In genomic region chr12:113634982-113635381, GRCh38 we compare ENCODE assay signal across 19 cellular contexts.
DNase-seq lines count a peak whose midpoint lies in the region; ATAC-seq, FAIRE-seq and TF ChIP-seq lines count a peak whose summit lies in the region.
"Had no signal": no experiment of that assay in that cellular context is flagged by ENCODE, and none has a peak within 500 bp of the region (broad histone marks: within the 10 kb centered on the region; RNA-seq: fewer than 3 reads in every experiment).

No MANE protein-coding gene starts in this region.

- no peak overlapping the region for H2AFZ ChIP-seq in neural progenitor cell (replicated peaks)
- H2AFZ ChIP-seq: GM23338 had no signal

- no peak overlapping the region for H3K27ac Mint-ChIP-seq in neural progenitor cell
- H3K27ac Mint-ChIP-seq: B cell; CD8-positive, alpha-beta T cell; GM23338; IgD-negative memory B cell had no signal

- H3K4me1 Mint-ChIP-seq in neural progenitor cell: peaks cover 34% of the 10 kb centered on the region
- H3K4me1 Mint-ChIP-seq: B cell, IgD-negative memory B cell had no signal

- no peaks in the 10 kb centered on the region for H3K36me3 Mint-ChIP-seq in neural progenitor cell
- H3K36me3 Mint-ChIP-seq: CD8-positive, alpha-beta T cell had no signal

- H3K36me3 ChIP-seq in bronchial epithelial cell (ENCODE audit: control insufficient read depth, insufficient read depth, low read length) (no peaks in the 10 kb centered on the region), neural progenitor cell (no peaks in the 10 kb centered on the region), H7 (replicated peaks; ENCODE audit: control insufficient read depth, insufficient read depth, low read length) (no peaks in the 10 kb centered on the region)
- H3K36me3 ChIP-seq: BLaER1 treated with 17β-estradiol and CSF1 and Interleukin-3, amounts not matched to agents 10 nM and 100 nM had no signal

- peak overlapping the region; percentile 68 for H3K4me2 ChIP-seq in neural progenitor cell
- H3K4me2 ChIP-seq: BLaER1 treated with 17β-estradiol and CSF1 and Interleukin-3, amounts not matched to agents 10 nM and 100 nM; GM23338 had no signal

- DNase-seq in NCI-H82 (lab: John Stamatoyannopoulos, UW) (peak; percentile 79), NCI-H82 treated with DMSO at 0.1 percent for 48 hours (lab: John Stamatoyannopoulos, UW; ENCODE audit: unreplicated experiment) (no peak), bronchial epithelial cell (ENCODE audit: low read depth) (no peak), neural progenitor cell (ENCODE audit: low spot score) (peak; percentile 42), H7 (no peak)
- DNase-seq: Calu3; CD8-positive, alpha-beta T cell; DMS 273 treated with DMSO at 0.1 percent for 48 hours; DMS79; GDM1; H9 had no signal

- H3K4me1 ChIP-seq in neural progenitor cell: peaks cover 37% of the 10 kb centered on the region
- H3K4me1 ChIP-seq: BLaER1 treated with 17β-estradiol and CSF1 and Interleukin-3, amounts not matched to agents 10 nM and 100 nM had no signal

- FAIRE-seq in bronchial epithelial cell (lab: Jason Lieb, UNC): peak; percentile 32
- FAIRE-seq: GM12892, GM18507, HepG2 had no signal

- no peak for ATAC-seq in HG03095 (IDR thresholded peaks at IDR 0.05; ENCODE audit: unreplicated experiment)
- ATAC-seq: CD8-positive, alpha-beta T cell; GM23338; HepG2 had no signal

- no peaks in the 10 kb centered on the region for H3K79me2 ChIP-seq in neural progenitor cell (ENCODE audit: low read depth)

- H3K27ac ChIP-seq in neural progenitor cell: no peak overlapping the region
- H3K27ac ChIP-seq: BLaER1 treated with 17β-estradiol and CSF1 and Interleukin-3, amounts not matched to agents 10 nM and 100 nM had no signal

- H3K27me3 Mint-ChIP-seq in neural progenitor cell (ENCODE audit: insufficient read depth, low read depth): peaks cover 31% of the 10 kb centered on the region

- TF ChIP-seq CTCF in bronchial epithelial cell (IDR thresholded peaks at IDR 0.05; ENCODE audit: insufficient read depth, low read length, severe bottlenecking) (no peak), neural progenitor cell (IDR thresholded peaks at IDR 0.05) (no peak)

- no peak overlapping the region for H3K9ac ChIP-seq in neural progenitor cell
- H3K9ac ChIP-seq: BLaER1 treated with 17β-estradiol and CSF1 and Interleukin-3, amounts not matched to agents 10 nM and 100 nM had no signal

- H3K4me3 Mint-ChIP-seq in neural progenitor cell: no peak overlapping the region
- H3K4me3 Mint-ChIP-seq: B cell; CD8-positive, alpha-beta T cell; GM23338; H9; IgD-negative memory B cell had no signal

- H3K4me3 ChIP-seq in bronchial epithelial cell (ENCODE audit: low read depth, low read length): no peak overlapping the region
- H3K4me3 ChIP-seq in neural progenitor cell: no peak overlapping the region
- H3K4me3 ChIP-seq in H7 (ENCODE audit: insufficient read depth, low read depth, low read length): no peak overlapping the region
- H3K4me3 ChIP-seq: BLaER1 treated with 17β-estradiol and CSF1 and Interleukin-3, amounts not matched to agents 10 nM and 100 nM; GM23338 had no signal

- H3K9me3 ChIP-seq in neural progenitor cell (ENCODE audit: low read depth): peaks cover 7% of the 10 kb centered on the region

- H3F3A ChIP-seq in neural progenitor cell (ENCODE audit: low read depth): peaks cover 60% of the 10 kb centered on the region

- peaks cover 3% of the 10 kb centered on the region for H4K20me1 ChIP-seq in neural progenitor cell (ENCODE audit: low read depth)
- H4K20me1 ChIP-seq: BLaER1 treated with 17β-estradiol and CSF1 and Interleukin-3, amounts not matched to agents 10 nM and 100 nM had no signal

- peaks cover 8% of the 10 kb centered on the region for H3K9me3 Mint-ChIP-seq in neural progenitor cell

- H3K27me3 ChIP-seq in bronchial epithelial cell (ENCODE audit: control insufficient read depth, insufficient read depth, low read length) (no peaks in the 10 kb centered on the region), neural progenitor cell (no peaks in the 10 kb centered on the region), H7 (ENCODE audit: control insufficient read depth, insufficient read depth, low read length) (no peaks in the 10 kb centered on the region; the same call in 1 of the 2 replicates)
- H3K27me3 ChIP-seq: BLaER1 treated with 17β-estradiol and CSF1 and Interleukin-3, amounts not matched to agents 10 nM and 100 nM had no signal

Comparison
In these comparisons a context has a peak if more than half of its experiments do, and no peak if none do; other contexts are left out.
1. DNase-seq: peak in NCI-H82 (single experiment) and neural progenitor cell (single experiment); none in NCI-H82 treated with DMSO at 0.1 percent for 48 hours (single experiment), bronchial epithelial cell (single experiment) and H7 (single experiment).